ENCODE assay signal across 2 cellular contexts in genomic region chr6:122033564-122034181, GRCh38.
TF ChIP-seq lines count a peak whose summit lies in the region.

No MANE protein-coding gene starts in this region.

TF ChIP-seq in GM12891, 5 proteins besides CTCF, POLR2A, EP300 and RAD21 (continued from another document):
- no peak for TF ChIP-seq POU2F2 (IDR thresholded peaks at IDR 0.05; ENCODE audit: low read depth, low read length)
- no peak for TF ChIP-seq POLR2AphosphoS5 (IDR thresholded peaks at IDR 0.05; ENCODE audit: low read depth, low read length)

TF ChIP-seq in H1, 55 proteins besides CTCF, POLR2A, EP300 and RAD21 (continued from another document):
- no peak for TF ChIP-seq E2F6 (IDR thresholded peaks at IDR 0.05)
TF ChIP-seq in H1: peak in this region for 1.
